27 cellular contexts compared by ENCODE assay signal in the genomic region with DNA sequence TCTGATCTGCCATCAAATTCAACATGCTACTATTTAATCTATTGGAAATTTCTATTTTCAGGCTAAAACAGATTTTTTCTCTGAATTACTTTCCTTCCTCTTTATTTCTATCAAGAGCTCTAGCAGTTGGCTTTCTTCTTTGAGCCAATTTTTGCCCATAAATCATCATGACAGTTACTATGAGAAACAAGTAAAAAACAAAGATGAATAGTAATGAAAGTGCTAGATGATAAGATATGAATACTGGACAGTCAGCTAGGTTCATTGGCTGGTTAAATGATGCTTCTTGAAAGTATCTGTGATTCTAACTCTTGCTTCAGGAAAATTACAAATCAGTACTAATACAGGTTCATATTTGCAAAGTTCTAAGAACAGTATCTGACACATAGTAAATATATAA. TPM values are rescaled to one million over a fixed set of nuclear protein-coding genes. Genes with fewer than 3 reads are reported as not detected.
A peak's percentile ranks its signal among the peaks of the same experiment; 100 is the strongest.
DNase-seq lines count a peak whose midpoint lies in the region; ATAC-seq, FAIRE-seq and TF ChIP-seq lines count a peak whose summit lies in the region.
"Had no signal": no experiment of that assay in that cellular context is flagged by ENCODE, and none has a peak within 500 bp of the region (broad histone marks: within the 10 kb centered on the region; RNA-seq: fewer than 3 reads in every experiment).

No MANE protein-coding gene starts in this region.

- ATAC-seq in SK-N-SH treated with all-trans-retinoic acid at 6 μM for 48 hours = no peak
- no peak for ATAC-seq in GM12878
- no peak for ATAC-seq in naive thymus-derived CD8-positive, alpha-beta T cell
- no peak for ATAC-seq in HG03565 (IDR thresholded peaks at IDR 0.05; ENCODE audit: unreplicated experiment)
- ATAC-seq: HCT116, Panc1 had no signal

- H3K9ac ChIP-seq in SK-N-SH (no peak overlapping the region), GM12878 (ENCODE audit: control insufficient read depth, insufficient read depth, low read length) (no peak overlapping the region)
- H3K9ac ChIP-seq: BLaER1 treated with 17β-estradiol and CSF1 and Interleukin-3, amounts not matched to agents 10 nM and 100 nM had no signal

- POLR2A ChIA-PET in SK-N-SH (lab: Yijun Ruan, JAX) (no interaction called here), GM12878 (lab: Charles Lee) (no interaction called here)
- POLR2A ChIA-PET in naive thymus-derived CD8-positive, alpha-beta T cell (lab: Charles Lee) = no interaction called here

- H3K27ac ChIP-seq in SK-N-SH (ENCODE audit: low read depth in 2 of 2, low read length in 1 of 2) (no peak overlapping the region), GM12878 (ENCODE audit: control insufficient read depth, insufficient read depth) (no peak overlapping the region), tibial nerve (no peak overlapping the region)
- H3K27ac ChIP-seq: 22Rv1; BLaER1 treated with 17β-estradiol and CSF1 and Interleukin-3, amounts not matched to agents 10 nM and 100 nM had no signal

- DNase-seq in SK-N-SH (no peak), GM12878 (ENCODE audit: low read depth, low spot score) (no peak), iris pigment epithelial cell (ENCODE audit: low read depth) (peak; percentile 4), tibial nerve (ENCODE audit: low spot score in 2 of 2) (no peak)
- no peak for DNase-seq in naive thymus-derived CD8-positive, alpha-beta T cell
- DNase-seq in activated CD4-positive, alpha-beta T cell treated with anti-CD3 and anti-CD28 coated beads for 48 hours = no peak
- DNase-seq: Caco-2; CD4-positive, alpha-beta memory T cell; DMS 273 treated with DMSO at 0.1 percent for 48 hours; Kasumi-1; MM.1S; NCI-H1092 treated with DMSO at 0.1 percent for 48 hours; NCI-H1436 treated with DMSO at 0.1 percent for 48 hours; NCI-H1930; NCI-H2227 treated with DMSO at 0.1 percent for 48 hours; NCI-H510A treated with DMSO at 0.1 percent for 48 hours; NCI-H774; NK-92 treated with Interleukin-12 subunit alpha and Interleukin-12 subunit beta, amount 100 ng/mL, for 24 hours; SIG-M5 had no signal

- peaks cover 0 to 5% (median 1%) of the 10 kb centered on the region in 5 donors for H3K27me3 Mint-ChIP-seq in naive thymus-derived CD8-positive, alpha-beta T cell

- no peaks in the 10 kb centered on the region for H3F3A ChIP-seq in SK-N-SH (replicated peaks; ENCODE audit: insufficient read depth)

- TF ChIP-seq CTCF in SK-N-SH (IDR thresholded peaks at IDR 0.05) = no peak
- no peak for TF ChIP-seq CTCF in GM12878 (IDR thresholded peaks at IDR 0.05 in 2 of 3, conservative IDR thresholded peaks at IDR 0.05 in 1 of 3; ENCODE audit: control insufficient read depth in 2 of 3, extremely low read depth in 1 of 3, insufficient read depth in 1 of 3, low read depth in 3 of 3, low read length in 3 of 3)
- TF ChIP-seq CTCF in tibial nerve (IDR thresholded peaks at IDR 0.05) = no peak

- TF ChIP-seq EP300 in SK-N-SH (IDR thresholded peaks at IDR 0.05; ENCODE audit: borderline replicate concordance in 1 of 2, low read depth in 1 of 2, low read length in 1 of 2) = no peak
- no peak for TF ChIP-seq EP300 in GM12878 (IDR thresholded peaks at IDR 0.05; ENCODE audit: borderline replicate concordance in 1 of 2, control insufficient read depth in 1 of 2, low read depth in 2 of 2, low read length in 2 of 2)
- TF ChIP-seq EP300 in tibial nerve (IDR thresholded peaks at IDR 0.05) = no peak

- in situ Hi-C loops in GM12878 (cut with MboI) = no loop called here

- no peak overlapping the region for H3K4me3 ChIP-seq in SK-N-SH (ENCODE audit: low read depth in 2 of 2, low read length in 1 of 2)
- H3K4me3 ChIP-seq in GM12878 = no peak overlapping the region
- H3K4me3 ChIP-seq in tibial nerve = no peak overlapping the region
- H3K4me3 ChIP-seq: BLaER1 treated with 17β-estradiol and CSF1 and Interleukin-3, amounts not matched to agents 10 nM and 100 nM had no signal

- H3K4me1 ChIP-seq in SK-N-SH (ENCODE audit: control insufficient read depth in 1 of 2, insufficient read depth in 2 of 2, low read depth in 1 of 2, low read length in 1 of 2) = no peaks in the 10 kb centered on the region; a peak in 1 of 4 replicates
- H3K4me1 ChIP-seq in GM12878 (ENCODE audit: control insufficient read depth, insufficient read depth, low read length) = no peaks in the 10 kb centered on the region
- no peaks in the 10 kb centered on the region for H3K4me1 ChIP-seq in tibial nerve
- H3K4me1 ChIP-seq: BLaER1 treated with 17β-estradiol and CSF1 and Interleukin-3, amounts not matched to agents 10 nM and 100 nM; Caco-2 had no signal

- no peak overlapping the region for H3K27ac Mint-ChIP-seq in naive thymus-derived CD8-positive, alpha-beta T cell
- H3K27ac Mint-ChIP-seq: CD4-positive, alpha-beta memory T cell had no signal

- H2AFZ ChIP-seq in SK-N-SH (ENCODE audit: low read depth) = no peak overlapping the region
- no peak overlapping the region for H2AFZ ChIP-seq in GM12878 (ENCODE audit: control insufficient read depth, low read depth, low read length)

- no peaks in the 10 kb centered on the region for H4K20me1 ChIP-seq in SK-N-SH (ENCODE audit: insufficient read depth)
- H4K20me1 ChIP-seq in GM12878 (ENCODE audit: control insufficient read depth, insufficient read depth) = no peaks in the 10 kb centered on the region
- H4K20me1 ChIP-seq: BLaER1 treated with 17β-estradiol and CSF1 and Interleukin-3, amounts not matched to agents 10 nM and 100 nM had no signal

- TF ChIP-seq POLR2A in GM12878 (IDR thresholded peaks at IDR 0.05; ENCODE audit: low read depth, low read length) (no peak), tibial nerve (IDR thresholded peaks at IDR 0.05) (no peak)

- BruUV-seq in GM12878 (replicated peaks; lab: Mats Ljungman, UMichigan) = no TSS peak

- no peaks in the 10 kb centered on the region for H3K4me1 Mint-ChIP-seq in naive thymus-derived CD8-positive, alpha-beta T cell
- H3K4me1 Mint-ChIP-seq: CD4-positive, alpha-beta memory T cell had no signal

- SMC1A ChIA-PET in GM12878 (lab: Charles Lee; ENCODE audit: uncharacterized antibody, unreplicated experiment) = interaction anchor here (1.1 kb wide), 1 partner anchor 47 kb away, joined by 3 read pairs; no protein-coding TSS in a partner anchor

- no peaks in the 10 kb centered on the region for H3K36me3 ChIP-seq in SK-N-SH (replicated peaks in 1 of 2; ENCODE audit: control insufficient read depth in 1 of 2, insufficient read depth in 2 of 2, low read length in 1 of 2)
- H3K36me3 ChIP-seq in GM12878 (ENCODE audit: control insufficient read depth in 2 of 2, insufficient read depth in 2 of 2, low read length in 1 of 2) = no peaks in the 10 kb centered on the region
- H3K36me3 ChIP-seq in tibial nerve = no peaks in the 10 kb centered on the region
- H3K36me3 ChIP-seq: BLaER1 treated with 17β-estradiol and CSF1 and Interleukin-3, amounts not matched to agents 10 nM and 100 nM had no signal

- FAIRE-seq in GM12878 (lab: Jason Lieb, UNC) = no peak
- FAIRE-seq: GM19239, H1 had no signal

- intact Hi-C loops in GM12878 (cut with micrococcal nuclease; ENCODE audit: unreplicated experiment) = no loop called here

- H3K36me3 Mint-ChIP-seq in naive thymus-derived CD8-positive, alpha-beta T cell = peaks cover 0 to 10% (median 5%) of the 10 kb centered on the region in 3 donors
- H3K36me3 Mint-ChIP-seq: CD4-positive, alpha-beta memory T cell had no signal

- H3K4me2 ChIP-seq in SK-N-SH = no peak overlapping the region
- no peak overlapping the region for H3K4me2 ChIP-seq in GM12878 (ENCODE audit: control insufficient read depth, insufficient read depth)
- H3K4me2 ChIP-seq: BLaER1 treated with 17β-estradiol and CSF1 and Interleukin-3, amounts not matched to agents 10 nM and 100 nM had no signal

- CTCF ChIA-PET in SK-N-SH (lab: Yijun Ruan, JAX) = interaction anchor here (0.7 kb wide), 2 partner anchors 27 to 148 kb away, joined by 3 read pairs; no protein-coding TSS in a partner anchor
- CTCF ChIA-PET in GM12878 (lab: Yijun Ruan, JAX) = no interaction called here

- H3K79me2 ChIP-seq in SK-N-SH (ENCODE audit: insufficient read depth) (no peaks in the 10 kb centered on the region), GM12878 (ENCODE audit: control insufficient read depth, insufficient read depth, low read length) (no peaks in the 10 kb centered on the region)

- H3K9me3 Mint-ChIP-seq in naive thymus-derived CD8-positive, alpha-beta T cell = peaks cover 0 to 11% (median 4%) of the 10 kb centered on the region in 9 donors

- no peak overlapping the region for H3K4me3 Mint-ChIP-seq in naive thymus-derived CD8-positive, alpha-beta T cell
- H3K4me3 Mint-ChIP-seq: CD4-positive, alpha-beta memory T cell had no signal

- no peaks in the 10 kb centered on the region for H3K9me2 ChIP-seq in SK-N-SH

- H3K27me3 ChIP-seq in SK-N-SH (ENCODE audit: insufficient read depth) (no peaks in the 10 kb centered on the region), GM12878 (replicated peaks in 1 of 2; ENCODE audit: control insufficient read depth in 2 of 2, insufficient read depth in 2 of 2, low read length in 1 of 2) (no peaks in the 10 kb centered on the region), tibial nerve (no peaks in the 10 kb centered on the region)
- H3K27me3 ChIP-seq: BLaER1 treated with 17β-estradiol and CSF1 and Interleukin-3, amounts not matched to agents 10 nM and 100 nM had no signal

- no peaks in the 10 kb centered on the region for H3K9me3 ChIP-seq in SK-N-SH
- H3K9me3 ChIP-seq in GM12878 (replicated peaks; ENCODE audit: control insufficient read depth, insufficient read depth, low read length) = no peaks in the 10 kb centered on the region; the same call in 1 of the 3 replicates
- H3K9me3 ChIP-seq in tibial nerve = peaks cover 0 to 3% (median 0%) of the 10 kb centered on the region in 4 donors
- H3K9me3 ChIP-seq: Caco-2 had no signal

- RAD21 ChIA-PET in GM12878 (lab: Charles Lee; ENCODE audit: unreplicated experiment) = no interaction called here

- no peak for TF ChIP-seq RAD21 in SK-N-SH (IDR thresholded peaks at IDR 0.05; ENCODE audit: low read length)
- no peak for TF ChIP-seq RAD21 in GM12878 (IDR thresholded peaks at IDR 0.05; ENCODE audit: insufficient read depth, low read depth, low read length)

RNA-seq across cellular contexts. Expression of gene NANOGP8, which starts 38.6 kb away (rescaled TPM):
- polyA plus RNA-seq in SK-N-SH (2012; rRNA removed) = not detected in 2 replicates
- 0.06 TPM in 1 of 2 replicates, not detected in the other for polyA plus RNA-seq in SK-N-SH (2012; cell fraction: cytosol; rRNA removed)
- polyA plus RNA-seq in SK-N-SH (2012; cell fraction: nucleus; rRNA removed) = 0.49 and 0.55 TPM in 2 replicates
- total RNA-seq in GM12878 (2013; cell fraction: nucleolus; rRNA removed) = 2.9 and 4.1 TPM in 2 replicates
- not detected in 2 replicates for total RNA-seq in GM12878 (2014; rRNA removed)
- total RNA-seq in GM12878 (2014; rRNA removed; fragmentation: Illumina TruSeq; extraction: Trizol) = not detected in 2 replicates
- total RNA-seq in GM12878 (2021) = not detected in 2 replicates
- polyA plus RNA-seq in GM12878 (2011; ENCODE audit: low read depth) = not detected
- polyA plus RNA-seq in GM12878 (2011; rRNA removed) = not detected in 2 replicates
- not detected in 2 replicates for polyA plus RNA-seq in GM12878 (2011; cell fraction: cytosol; rRNA removed)
- polyA plus RNA-seq in GM12878 (2011; cell fraction: nucleus; rRNA removed) = 0.28 and 0.45 TPM in 2 replicates
- polyA plus RNA-seq in GM12878 (2012) = not detected in 2 replicates
- not detected in 2 replicates for polyA plus RNA-seq in GM12878 (2014; fragmentation: Illumina TruSeq; extraction: Trizol)
- not detected for polyA plus RNA-seq in GM12878 (2014; fragmentation: Nextera tagmentation; extraction: Ambion mirVana)
- polyA plus RNA-seq in GM12878 (2014; rRNA removed) = 0.11 TPM in 1 of 2 replicates, not detected in the other
- not detected for polyA plus RNA-seq in GM12878 (2016; fragmentation: Nextera tagmentation; extraction: Ambion mirVana)
- 0.26 TPM in 1 of 2 replicates, not detected in the other for polyA minus RNA-seq in GM12878 (2011; rRNA and poly(A)+ RNA removed)
- polyA minus RNA-seq in GM12878 (2011; cell fraction: cytosol; rRNA and poly(A)+ RNA removed) = not detected in 2 replicates
- 0.57 and 0.60 TPM in 2 replicates for polyA minus RNA-seq in GM12878 (2011; cell fraction: nucleus; rRNA and poly(A)+ RNA removed)
- total RNA-seq in naive thymus-derived CD8-positive, alpha-beta T cell = not detected
- polyA plus RNA-seq in naive thymus-derived CD8-positive, alpha-beta T cell = 1 to 10 TPM in 1 of 3 donors, not detected in 2; 1.1 TPM
- 1 to 10 TPM; 1.2 to 9.4 (median 1.8) TPM for total RNA-seq in tibial nerve
- total RNA-seq: Caco-2; CD4-positive, alpha-beta memory T cell had no signal
- polyA plus RNA-seq: CD4-positive, alpha-beta memory T cell had no signal

Comparison
In these comparisons a context has a peak if more than half of its experiments do, and no peak if none do; other contexts are left out.
1. Of the 26 proteins assayed by ChIP-seq in both GM12878 and SK-N-SH: peak only in GM12878: none; only in SK-N-SH: PBX3; in both: none; in neither: 25.